ENCODE assay signal across 17 cellular contexts in genomic region chr1:87028576-87028975, GRCh38.
DNase-seq lines count a peak whose midpoint lies in the region; ATAC-seq and FAIRE-seq lines count a peak whose summit lies in the region.
"Had no signal": no experiment of that assay in that cellular context is flagged by ENCODE, and none has a peak within 500 bp of the region (broad histone marks: within the 10 kb centered on the region; RNA-seq: fewer than 3 reads in every experiment).

No MANE protein-coding gene starts in this region.

- peak; percentile 37 for FAIRE-seq in GM19239 (lab: Jason Lieb, UNC)
- FAIRE-seq: G401.6, GM12892 had no signal

- DNase-seq in GM19239 (ENCODE audit: insufficient read length, low spot score) (no peak), dermis blood vessel endothelial cell (peak; percentile 37), glomerular endothelial cell (ENCODE audit: extremely low read depth, low read depth, low spot score) (peak; percentile 20)
- no peak for DNase-seq in stimulated activated naive CD8-positive, alpha-beta T cell treated with anti-CD3 and anti-CD28 coated beads, Interleukin-15, Interleukin-2, amounts not matched to agents 100 U/mL and 50 U/mL, for 24 hours
- DNase-seq: C1 segment of cervical spinal cord; Calu3; CD4-positive, alpha-beta memory T cell; COR-L47; DMS53; DMS79 treated with DMSO at 0.1 percent for 48 hours; H9 had no signal

- no peak for ATAC-seq in stimulated activated naive CD8-positive, alpha-beta T cell treated with anti-CD3 and anti-CD28 coated beads, Interleukin-15, Interleukin-2, amounts not matched to agents 100 U/mL and 50 U/mL, for 24 hours
- ATAC-seq in HG03521 (IDR thresholded peaks at IDR 0.05; ENCODE audit: unreplicated experiment) (no peak), HG02840 (IDR thresholded peaks at IDR 0.05; ENCODE audit: low FRiP score, unreplicated experiment) (no peak)
- ATAC-seq: GM23338, HCT116 had no signal

Comparison
In these comparisons a context has a peak if more than half of its experiments do, and no peak if none do; other contexts are left out.
1. DNase-seq: peak in dermis blood vessel endothelial cell (single experiment) and glomerular endothelial cell (single experiment); none in GM19239 (single experiment) and stimulated activated naive CD8-positive, alpha-beta T cell treated with anti-CD3 and anti-CD28 coated beads, Interleukin-15, Interleukin-2, amounts not matched to agents 100 U/mL and 50 U/mL, for 24 hours (single experiment).